In genomic region chr7:137798073-137798763, GRCh38 we compare ENCODE assay signal across 14 cellular contexts.
DNase-seq lines count a peak whose midpoint lies in the region; ATAC-seq and TF ChIP-seq lines count a peak whose summit lies in the region.
"Had no signal": no experiment of that assay in that cellular context is flagged by ENCODE, and none has a peak within 500 bp of the region (broad histone marks: within the 10 kb centered on the region; RNA-seq: fewer than 3 reads in every experiment).

No MANE protein-coding gene starts in this region.

- ATAC-seq in GM18517 (IDR thresholded peaks at IDR 0.05; ENCODE audit: unreplicated experiment) = peak; percentile 94
- peak; percentile 99 for ATAC-seq in HG02870 (IDR thresholded peaks at IDR 0.05; ENCODE audit: unreplicated experiment)
- ATAC-seq in HG03457 (IDR thresholded peaks at IDR 0.05; ENCODE audit: unreplicated experiment) = peak; percentile 95
- ATAC-seq: HCT116 had no signal

- TF ChIP-seq CTCF in GM20000 (IDR thresholded peaks at IDR 0.05; ENCODE audit: extremely low read depth, missing control alignments) = no peak

- DNase-seq in GM20000 (ENCODE audit: low spot score) (peak; percentile 45), UCSD-AML1 (lab: John Stamatoyannopoulos, UW; ENCODE audit: unreplicated experiment) (no peak), HCEC 1CT (no peak), NCI-H524 (lab: John Stamatoyannopoulos, UW) (no peak), HK-2 (ENCODE audit: unreplicated experiment) (no peak)
- DNase-seq: activated gamma-delta T cell treated with Interleukin-2 at 50 U/mL for 16 hours, AML-193, hypothalamus, Karpas-422, NCI-H2029 treated with DMSO at 0.1 percent for 48 hours had no signal
